Comparison of ENCODE assay signal across 1 cellular context in genomic region chr22:35397095-35397904, GRCh38.
TF ChIP-seq lines count a peak whose summit lies in the region.

No MANE protein-coding gene starts in this region.

TF ChIP-seq in HepG2, 621 proteins besides CTCF, POLR2A, EP300 and RAD21 (continued from another document and continues in another):
- TF ChIP-seq PREB (CRISPR knock-in tag; IDR thresholded peaks at IDR 0.05), result no peak
- TF ChIP-seq ARID3A (IDR thresholded peaks at IDR 0.05; ENCODE audit: low read depth, low read length), result 0 out of 2 replicates have a peak, but pooled peaks have one; percentile 10
- peak; percentile 84 for TF ChIP-seq NCOA2 (CRISPR knock-in tag; IDR thresholded peaks at IDR 0.05)
- TF ChIP-seq AHDC1 (CRISPR knock-in tag; IDR thresholded peaks at IDR 0.05; ENCODE audit: borderline replicate concordance), result peak; percentile 30; the same call in 1 of the 2 replicates
- peak; percentile 36; the same call in 1 of the 2 replicates for TF ChIP-seq MIXL1 (CRISPR knock-in tag; IDR thresholded peaks at IDR 0.05)
- TF ChIP-seq HOMEZ (CRISPR knock-in tag; IDR thresholded peaks at IDR 0.05; ENCODE audit: low read depth), result 0 out of 2 replicates have a peak, but pooled peaks have one; percentile 8
- no peak for TF ChIP-seq NRL (CRISPR knock-in tag; IDR thresholded peaks at IDR 0.05; ENCODE audit: borderline replicate concordance)
- TF ChIP-seq MED1 (CRISPR knock-in tag; IDR thresholded peaks at IDR 0.05), result peak; percentile 30; the same call in 1 of the 2 replicates
- peak; percentile 65 for TF ChIP-seq ARID5B (CRISPR knock-in tag; IDR thresholded peaks at IDR 0.05)
- TF ChIP-seq NR2F2 (IDR thresholded peaks at IDR 0.05; ENCODE audit: borderline replicate concordance, low read depth), result peak; percentile 53
- TF ChIP-seq KLF16 (CRISPR knock-in tag; IDR thresholded peaks at IDR 0.05), result 0 out of 4 replicates have a peak, but pooled peaks of 1 of the 2 experiments have one; percentile 14
- peak; percentile 70; the same call in 1 of the 2 replicates for TF ChIP-seq PAXIP1 (CRISPR knock-in tag; conservative IDR thresholded peaks at IDR 0.05)
- TF ChIP-seq NFIC (IDR thresholded peaks at IDR 0.05; ENCODE audit: low read length), result 0 out of 2 replicates have a peak, but pooled peaks have one; percentile 32
- peak; percentile 51; the same call in 1 of the 2 replicates for TF ChIP-seq TARDBP (CRISPR knock-in tag; IDR thresholded peaks at IDR 0.05)
- TF ChIP-seq SOX6 (IDR thresholded peaks at IDR 0.05), result no peak
- peak; percentile 71; the same call in 1 of the 2 replicates for TF ChIP-seq SOX6 (CRISPR knock-in tag; IDR thresholded peaks at IDR 0.05)
- TF ChIP-seq GLMP (CRISPR knock-in tag; IDR thresholded peaks at IDR 0.05; ENCODE audit: borderline replicate concordance), result no peak
- TF ChIP-seq CEBPG (CRISPR knock-in tag; IDR thresholded peaks at IDR 0.05), result peak; percentile 84
- 0 out of 2 replicates have a peak, but pooled peaks have one; percentile 26 for TF ChIP-seq KLF6 (CRISPR knock-in tag; IDR thresholded peaks at IDR 0.05)
- no peak for TF ChIP-seq ZNF446 (CRISPR knock-in tag; IDR thresholded peaks at IDR 0.05)
- peak; percentile 71 for TF ChIP-seq THRA (CRISPR knock-in tag; IDR thresholded peaks at IDR 0.05; ENCODE audit: borderline replicate concordance)
- TF ChIP-seq HOXA3 (CRISPR knock-in tag; IDR thresholded peaks at IDR 0.05), result peak; percentile 59; the same call in 1 of the 2 replicates
- peak; percentile 59; the same call in 1 of the 2 replicates for TF ChIP-seq NCOR1 (IDR thresholded peaks at IDR 0.05; ENCODE audit: borderline replicate concordance, low read length)
- no peak for TF ChIP-seq ZFY (CRISPR knock-in tag; IDR thresholded peaks at IDR 0.05)
- peak; percentile 42; the same call in 1 of the 2 replicates for TF ChIP-seq PRDM10 (CRISPR knock-in tag; IDR thresholded peaks at IDR 0.05; ENCODE audit: low read depth)
- TF ChIP-seq HMG20A (CRISPR knock-in tag; IDR thresholded peaks at IDR 0.05; ENCODE audit: borderline replicate concordance), result peak; percentile 35; the same call in 1 of the 2 replicates
